ENCODE assay signal across 19 cellular contexts in genomic region chr10:76242956-76243355, GRCh38.
"Had no signal": no experiment of that assay in that cellular context is flagged by ENCODE, and none has a peak within 500 bp of the region (broad histone marks: within the 10 kb centered on the region; RNA-seq: fewer than 3 reads in every experiment).

No MANE protein-coding gene starts in this region.

- H3K27ac Mint-ChIP-seq: activated CD4-positive, alpha-beta T cell treated with anti-CD3 and anti-CD28 coated beads, Interleukin-2, amount 10 ng/mL, durations not matched to agents 7 days and 5 days; activated CD8-positive, alpha-beta T cell treated with anti-CD3 and anti-CD28 coated beads, Interleukin-2, amount 10 ng/mL, durations not matched to agents 7 days and 5 days had no signal

- FAIRE-seq: colon had no signal

- H3K9me3 Mint-ChIP-seq: activated CD4-positive, alpha-beta T cell treated with anti-CD3 and anti-CD28 coated beads, Interleukin-2, amount 10 ng/mL, durations not matched to agents 7 days and 5 days had no signal

- H3K4me1 Mint-ChIP-seq: activated CD4-positive, alpha-beta T cell treated with anti-CD3 and anti-CD28 coated beads, Interleukin-2, amount 10 ng/mL, durations not matched to agents 7 days and 5 days had no signal

- H3K4me3 Mint-ChIP-seq: activated CD4-positive, alpha-beta T cell treated with anti-CD3 and anti-CD28 coated beads, Interleukin-2, amount 10 ng/mL, durations not matched to agents 7 days and 5 days; activated CD8-positive, alpha-beta T cell treated with anti-CD3 and anti-CD28 coated beads, Interleukin-2, amount 10 ng/mL, durations not matched to agents 7 days and 5 days; activated T-cell treated with anti-CD3 and anti-CD28 coated beads, Interleukin-2, amount 50 U/mL, for 4 hours had no signal

- DNase-seq: activated CD4-positive, alpha-beta T cell treated with anti-CD3 and anti-CD28 coated beads, Interleukin-2, amount 10 ng/mL, durations not matched to agents 7 days and 5 days; activated CD4-positive, CD25-positive, alpha-beta regulatory T cell; activated CD8-positive, alpha-beta T cell treated with anti-CD3 and anti-CD28 coated beads, Interleukin-2, amount 10 ng/mL, durations not matched to agents 7 days and 5 days; activated naive CD4-positive, alpha-beta T cell treated with anti-CD3 and anti-CD28 coated beads, Interleukin-2, amount 50 U/mL, for 16 hours; activated T-cell treated with anti-CD3 and anti-CD28 coated beads, Interleukin-2, amount 50 U/mL, for 4 hours; aorta; brain microvascular endothelial cell; central memory CD4-positive, alpha-beta T cell; dorsolateral prefrontal cortex; foreskin fibroblast; glutamatergic neuron; hippocampal formation; islet precursor cell; retina; stimulated activated naive CD4-positive, alpha-beta T cell treated with Interleukin-2 at 50 U/mL for 16 hours; substantia nigra; T-helper 9 cell; transverse colon had no signal

- H3K27me3 Mint-ChIP-seq: activated CD4-positive, alpha-beta T cell treated with anti-CD3 and anti-CD28 coated beads, Interleukin-2, amount 10 ng/mL, durations not matched to agents 7 days and 5 days had no signal
